29 cellular contexts compared by ENCODE assay signal in the genomic region with DNA sequence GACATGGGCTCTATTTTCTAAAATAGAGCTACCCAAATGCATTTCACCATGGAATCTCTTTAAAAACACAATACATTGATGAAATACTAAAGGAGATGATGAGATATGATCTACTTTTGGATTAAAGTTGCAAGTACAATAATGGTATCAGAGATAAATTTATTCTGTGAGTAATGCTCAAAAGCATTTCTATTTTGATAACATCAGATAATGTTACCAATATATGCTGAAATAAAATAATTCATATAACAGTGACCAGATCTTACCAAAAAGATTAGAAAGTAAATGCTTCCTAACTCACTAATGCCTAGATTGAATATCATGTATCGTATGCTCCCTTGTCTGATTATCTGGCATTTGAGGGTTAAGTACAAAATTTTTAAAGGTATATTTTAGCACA.
"Had no signal": no experiment of that assay in that cellular context is flagged by ENCODE, and none has a peak within 500 bp of the region (broad histone marks: within the 10 kb centered on the region; RNA-seq: fewer than 3 reads in every experiment).

No MANE protein-coding gene starts in this region.

- H3K79me2 ChIP-seq: hepatocyte had no signal

- H2AFZ ChIP-seq: hepatocyte had no signal

- H3K36me3 ChIP-seq: colonic mucosa, esophagus muscularis mucosa, esophagus squamous epithelium, gastrocnemius medialis, gastroesophageal sphincter, heart left ventricle, heart right ventricle had no signal

- H3K9me3 ChIP-seq: colonic mucosa, esophagus muscularis mucosa, esophagus squamous epithelium, gastroesophageal sphincter, heart right ventricle had no signal

- H3K27me3 ChIP-seq: colonic mucosa, dorsolateral prefrontal cortex, esophagus muscularis mucosa, esophagus squamous epithelium, foreskin keratinocyte, gastrocnemius medialis, gastroesophageal sphincter, heart left ventricle, heart right ventricle, hepatocyte had no signal

- FAIRE-seq: endometrium, endothelial cell of umbilical vein, frontal cortex had no signal

- H3K4me1 Mint-ChIP-seq: endodermal cell had no signal

- H3K27me3 Mint-ChIP-seq: dendritic cell treated with granulocyte-macrophage colony-stimulating factor and Interleukin-4, amounts not matched to agents 40 ng/mL and 50 ng/mL, for 4 days; effector memory CD8-positive, alpha-beta T cell had no signal

- H3K4me1 ChIP-seq: colonic mucosa, esophagus muscularis mucosa, esophagus squamous epithelium, foreskin keratinocyte, gastrocnemius medialis, gastroesophageal sphincter, heart left ventricle, heart right ventricle had no signal

- H3K4me3 ChIP-seq: colonic mucosa, coronary artery, dorsolateral prefrontal cortex, esophagus muscularis mucosa, esophagus squamous epithelium, gastrocnemius medialis, gastroesophageal sphincter, heart left ventricle, heart right ventricle, hepatocyte had no signal

- H3K27ac ChIP-seq: colonic mucosa, coronary artery, dorsolateral prefrontal cortex, epithelial cell of prostate, esophagus muscularis mucosa, esophagus squamous epithelium, foreskin keratinocyte, gastrocnemius medialis, gastroesophageal sphincter, heart left ventricle, heart right ventricle, hepatocyte had no signal

- H3K4me3 Mint-ChIP-seq: dendritic cell treated with granulocyte-macrophage colony-stimulating factor and Interleukin-4, amounts not matched to agents 40 ng/mL and 50 ng/mL, for 4 days; effector memory CD8-positive, alpha-beta T cell; endodermal cell had no signal

- H3K9me3 Mint-ChIP-seq: dendritic cell treated with granulocyte-macrophage colony-stimulating factor and Interleukin-4, amounts not matched to agents 40 ng/mL and 50 ng/mL, for 4 days had no signal

- DNase-seq: colonic mucosa; cortex of kidney; dermis blood vessel endothelial cell; dorsolateral prefrontal cortex; effector CD4-positive, alpha-beta T cell; effector CD8-positive, alpha-beta T cell; effector memory CD4-positive, alpha-beta T cell; effector memory CD8-positive, alpha-beta T cell; endodermal cell; erythroblast; esophagus squamous epithelium; foreskin fibroblast; foreskin keratinocyte; foreskin melanocyte; gastrocnemius medialis; glutamatergic neuron; head of caudate nucleus; heart left ventricle; heart right ventricle had no signal

- H3K4me2 ChIP-seq: hepatocyte had no signal

- ATAC-seq: effector memory CD8-positive, alpha-beta T cell; esophagus mucosa; foreskin keratinocyte; gastrocnemius medialis; gastroesophageal sphincter; heart left ventricle; heart right ventricle had no signal

- H3K27ac Mint-ChIP-seq: dendritic cell treated with granulocyte-macrophage colony-stimulating factor and Interleukin-4, amounts not matched to agents 40 ng/mL and 50 ng/mL, for 4 days; effector memory CD8-positive, alpha-beta T cell; endodermal cell had no signal
